Comparison of ENCODE assay signal across 8 cellular contexts in the genomic region with DNA sequence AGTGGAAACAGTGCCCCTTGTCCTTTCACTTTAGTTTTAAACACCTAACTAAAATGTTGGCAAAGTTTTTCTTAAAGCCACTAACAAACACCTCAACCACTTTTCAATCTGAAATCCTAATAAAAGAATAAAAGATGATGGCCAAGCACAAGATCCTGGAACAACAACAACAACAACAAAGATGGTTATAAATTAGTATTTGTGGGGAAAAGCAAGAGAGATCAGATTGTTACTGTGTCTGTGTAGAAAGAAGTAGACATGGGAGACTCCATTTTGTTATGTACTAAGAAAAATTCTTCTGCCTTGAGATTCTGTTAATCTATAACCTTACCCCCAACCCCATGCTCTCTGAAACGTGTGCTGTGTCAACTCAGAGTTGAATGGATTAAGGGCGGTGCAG. TPM values are rescaled to one million over a fixed set of nuclear protein-coding genes. Genes with fewer than 3 reads are reported as not detected.
DNase-seq lines count a peak whose midpoint lies in the region; ATAC-seq, FAIRE-seq and TF ChIP-seq lines count a peak whose summit lies in the region.
"Not testable (repeated sequence)": the region's sequence is repeated elsewhere in the genome, so short reads cannot be mapped to it uniquely, and the experiment has no call there.

No MANE protein-coding gene starts in this region.

- POLR2A ChIA-PET in activated B cell treated with CpG ODN at 0.5 μM for 24 hours (lab: Charles Lee); activated CD8-positive, alpha-beta T cell treated with anti-CD3 and anti-CD28 coated beads for 36 hours (lab: Charles Lee); HepG2 (lab: Yijun Ruan, JAX): not testable (repeated sequence)

- not testable (repeated sequence) for H3K4me3 Mint-ChIP-seq in activated B cell treated with CpG ODN at 0.5 μM for 24 hours; activated CD8-positive, alpha-beta T cell treated with anti-CD3 and anti-CD28 coated beads for 36 hours; activated T-helper 17 cell treated with anti-CD3 and anti-CD28 coated beads, Interleukin-2, amount 50 U/mL, for 72 hours; stimulated activated naive B cell treated with anti-CD40 and anti-IgM and Interleukin-4, amounts not matched to agents 10 μg/mL and 1 μg/mL and 100 μg/mL, for 72 hours
- H3K4me3 Mint-ChIP-seq in activated naive CD4-positive, alpha-beta T cell treated with anti-CD3 and anti-CD28 coated beads, Interleukin-2, amount 50 U/mL, for 24 hours, result peak overlapping the region; percentile 16
- H3K4me3 Mint-ChIP-seq in endothelial cell (ENCODE audit: unreplicated experiment), result peak overlapping the region; percentile 15

- H3K4me1 Mint-ChIP-seq in activated B cell treated with CpG ODN at 0.5 μM for 24 hours, result peaks cover 42% of the 10 kb centered on the region
- H3K4me1 Mint-ChIP-seq in activated CD8-positive, alpha-beta T cell treated with anti-CD3 and anti-CD28 coated beads for 36 hours (ENCODE audit: low read depth), result peaks cover 59% of the 10 kb centered on the region
- peaks cover 27% of the 10 kb centered on the region for H3K4me1 Mint-ChIP-seq in activated T-helper 17 cell treated with anti-CD3 and anti-CD28 coated beads, Interleukin-2, amount 50 U/mL, for 72 hours
- peaks cover 58% of the 10 kb centered on the region for H3K4me1 Mint-ChIP-seq in activated naive CD4-positive, alpha-beta T cell treated with anti-CD3 and anti-CD28 coated beads, Interleukin-2, amount 50 U/mL, for 24 hours
- H3K4me1 Mint-ChIP-seq in endothelial cell (ENCODE audit: unreplicated experiment), result not testable (repeated sequence)
- peaks cover 25 to 54% of the 10 kb centered on the region in 2 donors for H3K4me1 Mint-ChIP-seq in stimulated activated naive B cell treated with anti-CD40 and anti-IgM and Interleukin-4, amounts not matched to agents 10 μg/mL and 1 μg/mL and 100 μg/mL, for 72 hours

- TF ChIP-seq POLR2A in HepG2 (IDR thresholded peaks at IDR 0.05; ENCODE audit: insufficient read depth in 1 of 2, low read depth in 2 of 2, low read length in 2 of 2), result not testable (repeated sequence)

- CTCF ChIA-PET in activated B cell treated with CpG ODN at 0.5 μM for 24 hours (lab: Charles Lee); HepG2 (lab: Yijun Ruan, JAX; ENCODE audit: low intra/inter-chr PET ratio, low total read pairs): not testable (repeated sequence)
- CTCF ChIA-PET in activated CD8-positive, alpha-beta T cell treated with anti-CD3 and anti-CD28 coated beads for 36 hours (lab: Charles Lee), result interaction anchor here (1.0 kb wide), 1 partner anchor 33 kb away, joined by 4 read pairs; no protein-coding TSS in a partner anchor

- intact Hi-C loops in activated B cell treated with CpG ODN at 0.5 μM for 24 hours (cut with micrococcal nuclease); activated CD8-positive, alpha-beta T cell treated with anti-CD3 and anti-CD28 coated beads for 36 hours (cut with micrococcal nuclease); HepG2 (cut with micrococcal nuclease; ENCODE audit: unreplicated experiment): not testable (repeated sequence)

- not testable (repeated sequence) for FAIRE-seq in HepG2 (lab: Jason Lieb, UNC)

- not testable (repeated sequence) for H3K4me3 ChIP-seq in Karpas-422 (ENCODE audit: low read length); HepG2 (replicated peaks in 1 of 3; ENCODE audit: insufficient read depth in 1 of 3, low read depth in 2 of 3, low read length in 3 of 3)

- H3K79me2 ChIP-seq in Karpas-422 (ENCODE audit: low read length) (peaks cover 86% of the 10 kb centered on the region), HepG2 (ENCODE audit: insufficient read depth, low read length) (peaks cover 71% of the 10 kb centered on the region)

- not testable (repeated sequence) for H2AFZ ChIP-seq in Karpas-422 (ENCODE audit: low read length); HepG2 (ENCODE audit: low read length)

- H3K9me2 ChIP-seq in Karpas-422 (replicated peaks; ENCODE audit: insufficient read depth, low read length), result not testable (repeated sequence)

- H3K27ac Mint-ChIP-seq in activated B cell treated with CpG ODN at 0.5 μM for 24 hours, result peak overlapping the region; percentile 18
- peak overlapping the region; percentile 43 for H3K27ac Mint-ChIP-seq in activated CD8-positive, alpha-beta T cell treated with anti-CD3 and anti-CD28 coated beads for 36 hours
- peak overlapping the region; percentile 85 for H3K27ac Mint-ChIP-seq in activated T-helper 17 cell treated with anti-CD3 and anti-CD28 coated beads, Interleukin-2, amount 50 U/mL, for 72 hours
- peak overlapping the region; percentile 47 for H3K27ac Mint-ChIP-seq in activated naive CD4-positive, alpha-beta T cell treated with anti-CD3 and anti-CD28 coated beads, Interleukin-2, amount 50 U/mL, for 24 hours
- H3K27ac Mint-ChIP-seq in endothelial cell (ENCODE audit: unreplicated experiment), result not testable (repeated sequence)
- peak overlapping the region; percentile 86 for H3K27ac Mint-ChIP-seq in stimulated activated naive B cell treated with anti-CD40 and anti-IgM and Interleukin-4, amounts not matched to agents 10 μg/mL and 1 μg/mL and 100 μg/mL, for 72 hours

- DNase-seq in Karpas-422; activated B cell treated with CpG ODN at 0.5 μM for 24 hours; activated CD8-positive, alpha-beta T cell treated with anti-CD3 and anti-CD28 coated beads for 36 hours; endothelial cell (ENCODE audit: low spot score); HepG2 (ENCODE audit: low spot score); stimulated activated naive B cell treated with anti-CD40 and anti-IgM and Interleukin-4, amounts not matched to agents 10 μg/mL and 1 μg/mL and 100 μg/mL, for 72 hours: not testable (repeated sequence)

- not testable (repeated sequence) for TF ChIP-seq CTCF in activated B cell treated with CpG ODN at 0.5 μM for 24 hours (IDR thresholded peaks at IDR 0.05); activated CD8-positive, alpha-beta T cell treated with anti-CD3 and anti-CD28 coated beads for 36 hours (IDR thresholded peaks at IDR 0.05); endothelial cell (IDR thresholded peaks at IDR 0.05; ENCODE audit: unreplicated experiment); HepG2 (CRISPR knock-in tag; IDR thresholded peaks at IDR 0.05)

- H3K4me1 ChIP-seq in Karpas-422 (ENCODE audit: low read length) (peaks cover 43% of the 10 kb centered on the region), HepG2 (ENCODE audit: insufficient read depth, low read length) (peaks cover 58% of the 10 kb centered on the region)

- in situ Hi-C loops in HepG2 (cut with HindIII; ENCODE audit: extremely low pct_ligation_motif_present, low pct_unique_long_range_greater_than_20kb), result not testable (repeated sequence)

- not testable (repeated sequence) for H4K20me1 ChIP-seq in Karpas-422 (ENCODE audit: insufficient read depth, low read depth, low read length); HepG2 (ENCODE audit: insufficient read depth, low read length)

- H3K27ac ChIP-seq in Karpas-422 (ENCODE audit: low read length), result peak overlapping the region; percentile 35; the same call in 1 of the 2 replicates
- peak overlapping the region; percentile 40 for H3K27ac ChIP-seq in HepG2 (ENCODE audit: extremely low read length, insufficient read depth, low read length)

- not testable (repeated sequence) for H3K4me2 ChIP-seq in Karpas-422 (ENCODE audit: low read depth, low read length, poor library complexity, severe bottlenecking); HepG2 (ENCODE audit: low read depth, low read length)

- not testable (repeated sequence) for TF ChIP-seq EP300 in HepG2 (IDR thresholded peaks at IDR 0.05; ENCODE audit: low read depth in 2 of 2, low read length in 2 of 2); HepG2 (CRISPR knock-in tag; IDR thresholded peaks at IDR 0.05; ENCODE audit: borderline replicate concordance)

- not testable (repeated sequence) for H3K27me3 ChIP-seq in Karpas-422 (ENCODE audit: low read length); HepG2 (ENCODE audit: control insufficient read depth in 1 of 2, insufficient read depth in 2 of 2, low read length in 2 of 2)

- not testable (repeated sequence) for BruUV-seq in HepG2 (replicated peaks; lab: Mats Ljungman, UMichigan)

- not testable (repeated sequence) for H3K27me3 Mint-ChIP-seq in activated B cell treated with CpG ODN at 0.5 μM for 24 hours; activated CD8-positive, alpha-beta T cell treated with anti-CD3 and anti-CD28 coated beads for 36 hours; activated T-helper 17 cell treated with anti-CD3 and anti-CD28 coated beads, Interleukin-2, amount 50 U/mL, for 72 hours; activated naive CD4-positive, alpha-beta T cell treated with anti-CD3 and anti-CD28 coated beads, Interleukin-2, amount 50 U/mL, for 24 hours; endothelial cell (ENCODE audit: unreplicated experiment); stimulated activated naive B cell treated with anti-CD40 and anti-IgM and Interleukin-4, amounts not matched to agents 10 μg/mL and 1 μg/mL and 100 μg/mL, for 72 hours

- not testable (repeated sequence) for TF ChIP-seq RAD21 in HepG2 (CRISPR knock-in tag; IDR thresholded peaks at IDR 0.05)

- not testable (repeated sequence) for H3K9ac ChIP-seq in Karpas-422 (ENCODE audit: low read length); HepG2 (ENCODE audit: insufficient read depth, low read depth, low read length)

- H3K36me3 Mint-ChIP-seq in activated B cell treated with CpG ODN at 0.5 μM for 24 hours (ENCODE audit: low read depth) (peaks cover 26% of the 10 kb centered on the region), endothelial cell (ENCODE audit: low read depth, unreplicated experiment) (peaks cover 14% of the 10 kb centered on the region)
- peaks cover 49% of the 10 kb centered on the region for H3K36me3 Mint-ChIP-seq in activated CD8-positive, alpha-beta T cell treated with anti-CD3 and anti-CD28 coated beads for 36 hours (ENCODE audit: low read depth)
- peaks cover 24% of the 10 kb centered on the region for H3K36me3 Mint-ChIP-seq in activated T-helper 17 cell treated with anti-CD3 and anti-CD28 coated beads, Interleukin-2, amount 50 U/mL, for 72 hours (ENCODE audit: low read depth)
- peaks cover 22% of the 10 kb centered on the region for H3K36me3 Mint-ChIP-seq in activated naive CD4-positive, alpha-beta T cell treated with anti-CD3 and anti-CD28 coated beads, Interleukin-2, amount 50 U/mL, for 24 hours
- peaks cover 28 to 52% of the 10 kb centered on the region in 2 donors for H3K36me3 Mint-ChIP-seq in stimulated activated naive B cell treated with anti-CD40 and anti-IgM and Interleukin-4, amounts not matched to agents 10 μg/mL and 1 μg/mL and 100 μg/mL, for 72 hours

- H3K9me3 Mint-ChIP-seq in activated B cell treated with CpG ODN at 0.5 μM for 24 hours; activated T-helper 17 cell treated with anti-CD3 and anti-CD28 coated beads, Interleukin-2, amount 50 U/mL, for 72 hours; activated naive CD4-positive, alpha-beta T cell treated with anti-CD3 and anti-CD28 coated beads, Interleukin-2, amount 50 U/mL, for 24 hours; endothelial cell (ENCODE audit: unreplicated experiment); stimulated activated naive B cell treated with anti-CD40 and anti-IgM and Interleukin-4, amounts not matched to agents 10 μg/mL and 1 μg/mL and 100 μg/mL, for 72 hours: not testable (repeated sequence)
- H3K9me3 Mint-ChIP-seq in activated CD8-positive, alpha-beta T cell treated with anti-CD3 and anti-CD28 coated beads for 36 hours, result peaks cover 13% of the 10 kb centered on the region

- H3K36me3 ChIP-seq in Karpas-422 (ENCODE audit: insufficient read depth, low read length), result peaks cover 26% of the 10 kb centered on the region
- H3K36me3 ChIP-seq in HepG2 (replicated peaks in 1 of 2; ENCODE audit: control insufficient read depth in 1 of 2, insufficient read depth in 2 of 2, low read length in 2 of 2), result not testable (repeated sequence)

- ATAC-seq in activated B cell treated with CpG ODN at 0.5 μM for 24 hours (ENCODE audit: low read depth); activated CD8-positive, alpha-beta T cell treated with anti-CD3 and anti-CD28 coated beads for 36 hours; activated T-helper 17 cell treated with anti-CD3 and anti-CD28 coated beads, Interleukin-2, amount 50 U/mL, for 72 hours (replicated peaks); HepG2; stimulated activated naive B cell treated with anti-CD40 and anti-IgM and Interleukin-4, amounts not matched to agents 10 μg/mL and 1 μg/mL and 100 μg/mL, for 72 hours (replicated peaks): not testable (repeated sequence)

- H3K9me3 ChIP-seq in Karpas-422 (ENCODE audit: low read length) (peaks cover 15% of the 10 kb centered on the region), HepG2 (ENCODE audit: low read length) (peaks cover 13% of the 10 kb centered on the region)

- WGBS in HepG2 (ENCODE audit: low lambda C conversion rate), result no CpG with 5 or more reads among the region's 2 CpGs

RNA-seq across cellular contexts. Expression of a gene that starts 13.3 kb away (rescaled TPM):
- total RNA-seq in Karpas-422 (2014; rRNA removed; shearing (Covaris generic); ENCODE audit: low replicate concordance), result 16.1 and 27.4 TPM in 2 replicates
- 34.5 and 40.8 TPM in 2 replicates for total RNA-seq in activated B cell treated with CpG ODN at 0.5 μM for 24 hours
- total RNA-seq in activated CD8-positive, alpha-beta T cell treated with anti-CD3 and anti-CD28 coated beads for 36 hours, result 10 to 100 TPM; 43.1 to 44.5 TPM
- total RNA-seq in activated T-helper 17 cell treated with anti-CD3 and anti-CD28 coated beads, Interleukin-2, amount 50 U/mL, for 72 hours, result 10 to 100 TPM; 31.4 to 36.7 TPM
- 13.7 TPM for total RNA-seq in endothelial cell (ENCODE audit: unreplicated experiment)
- 4.8 and 8.5 TPM in 2 replicates for total RNA-seq in HepG2 (2016; rRNA removed; fragmentation: Illumina TruSeq; extraction: Trizol)
- 1.6 and 1.9 TPM in 2 replicates for total RNA-seq in HepG2 (2016; cell fraction: cytosol; rRNA removed; fragmentation: Illumina TruSeq; extraction: Trizol; ENCODE audit: low read depth)
- 4.2 and 8.0 TPM in 2 replicates for total RNA-seq in HepG2 (2016; cell fraction: insoluble cytoplasmic fraction; rRNA removed; fragmentation: Illumina TruSeq; extraction: Trizol)
- 6.4 and 7.5 TPM in 2 replicates for total RNA-seq in HepG2 (2016; cell fraction: membrane; rRNA removed; fragmentation: Illumina TruSeq; extraction: Trizol)
- total RNA-seq in HepG2 (2016; cell fraction: nucleus; rRNA removed; fragmentation: Illumina TruSeq; extraction: Trizol), result 12.1 and 12.8 TPM in 2 replicates
- polyA plus RNA-seq in HepG2 (2011; rRNA removed), result 10.6 and 12.3 TPM in 2 replicates
- 5.4 and 8.1 TPM in 2 replicates for polyA plus RNA-seq in HepG2 (2011; cell fraction: cytosol; rRNA removed)
- 6.7 and 6.8 TPM in 2 replicates for polyA plus RNA-seq in HepG2 (2011; cell fraction: nucleus; rRNA removed)
- polyA plus RNA-seq in HepG2 (2012), result 10.9 and 11.6 TPM in 2 replicates
- 0.76 and 0.94 TPM in 2 replicates for polyA plus RNA-seq in HepG2 (2016; cell fraction: cytosol; fragmentation: Illumina TruSeq; extraction: Trizol; ENCODE audit: low read depth)
- polyA plus RNA-seq in HepG2 (2016; cell fraction: insoluble cytoplasmic fraction; fragmentation: Illumina TruSeq; extraction: Trizol; ENCODE audit: low read depth), result 18.5 and 19.8 TPM in 2 replicates
- 5.2 and 6.2 TPM in 2 replicates for polyA plus RNA-seq in HepG2 (2016; cell fraction: membrane; fragmentation: Illumina TruSeq; extraction: Trizol; ENCODE audit: low read depth)
- polyA plus RNA-seq in HepG2 (2016; cell fraction: nucleus; fragmentation: Illumina TruSeq; extraction: Trizol; ENCODE audit: insufficient read depth, low read depth), result 20.2 and 21.2 TPM in 2 replicates
- 44.4 and 46.8 TPM in 2 replicates for polyA minus RNA-seq in HepG2 (2011; rRNA and poly(A)+ RNA removed; ENCODE audit: low replicate concordance)
- 10.9 and 11.6 TPM in 2 replicates for polyA minus RNA-seq in HepG2 (2011; cell fraction: cytosol; rRNA and poly(A)+ RNA removed)
- 23.0 and 23.1 TPM in 2 replicates for polyA minus RNA-seq in HepG2 (2011; cell fraction: nucleus; rRNA and poly(A)+ RNA removed)

RNA-seq across cellular contexts. Expression of a gene that starts 44.1 kb away (rescaled TPM):
- 31.0 and 31.3 TPM in 2 replicates for total RNA-seq in Karpas-422 (2014; rRNA removed; shearing (Covaris generic); ENCODE audit: low replicate concordance)
- total RNA-seq in activated B cell treated with CpG ODN at 0.5 μM for 24 hours, result 22.4 and 29.5 TPM in 2 replicates
- 1 to 10 TPM; 7.9 to 8.6 TPM for total RNA-seq in activated CD8-positive, alpha-beta T cell treated with anti-CD3 and anti-CD28 coated beads for 36 hours
- total RNA-seq in activated T-helper 17 cell treated with anti-CD3 and anti-CD28 coated beads, Interleukin-2, amount 50 U/mL, for 72 hours, result 1 to 10 TPM; 3.5 to 6.4 TPM
- 24.4 TPM for total RNA-seq in endothelial cell (ENCODE audit: unreplicated experiment)
- total RNA-seq in HepG2 (2016; rRNA removed; fragmentation: Illumina TruSeq; extraction: Trizol), result 8.9 and 16.0 TPM in 2 replicates
- 9.2 and 12.3 TPM in 2 replicates for total RNA-seq in HepG2 (2016; cell fraction: cytosol; rRNA removed; fragmentation: Illumina TruSeq; extraction: Trizol; ENCODE audit: low read depth)
- total RNA-seq in HepG2 (2016; cell fraction: insoluble cytoplasmic fraction; rRNA removed; fragmentation: Illumina TruSeq; extraction: Trizol), result 6.9 and 17.5 TPM in 2 replicates
- total RNA-seq in HepG2 (2016; cell fraction: membrane; rRNA removed; fragmentation: Illumina TruSeq; extraction: Trizol), result 15.4 and 17.4 TPM in 2 replicates
- 22.8 and 24.9 TPM in 2 replicates for total RNA-seq in HepG2 (2016; cell fraction: nucleus; rRNA removed; fragmentation: Illumina TruSeq; extraction: Trizol)
- polyA plus RNA-seq in HepG2 (2011; rRNA removed), result 13.3 and 13.6 TPM in 2 replicates
- polyA plus RNA-seq in HepG2 (2011; cell fraction: cytosol; rRNA removed), result 6.7 and 7.7 TPM in 2 replicates
- 23.4 and 26.4 TPM in 2 replicates for polyA plus RNA-seq in HepG2 (2011; cell fraction: nucleus; rRNA removed)
- polyA plus RNA-seq in HepG2 (2012), result 9.0 and 11.5 TPM in 2 replicates
- polyA plus RNA-seq in HepG2 (2016; cell fraction: cytosol; fragmentation: Illumina TruSeq; extraction: Trizol; ENCODE audit: low read depth), result 9.0 and 13.4 TPM in 2 replicates
- 7.3 and 7.9 TPM in 2 replicates for polyA plus RNA-seq in HepG2 (2016; cell fraction: insoluble cytoplasmic fraction; fragmentation: Illumina TruSeq; extraction: Trizol; ENCODE audit: low read depth)
- polyA plus RNA-seq in HepG2 (2016; cell fraction: membrane; fragmentation: Illumina TruSeq; extraction: Trizol; ENCODE audit: low read depth), result 14.0 and 14.1 TPM in 2 replicates
- 38.7 and 42.7 TPM in 2 replicates for polyA plus RNA-seq in HepG2 (2016; cell fraction: nucleus; fragmentation: Illumina TruSeq; extraction: Trizol; ENCODE audit: insufficient read depth, low read depth)
- polyA minus RNA-seq in HepG2 (2011; rRNA and poly(A)+ RNA removed; ENCODE audit: low replicate concordance), result 15.1 and 25.2 TPM in 2 replicates
- 3.6 and 5.3 TPM in 2 replicates for polyA minus RNA-seq in HepG2 (2011; cell fraction: cytosol; rRNA and poly(A)+ RNA removed)
- polyA minus RNA-seq in HepG2 (2011; cell fraction: nucleus; rRNA and poly(A)+ RNA removed), result 13.9 and 19.4 TPM in 2 replicates
